Comparison of ENCODE assay signal across 8 cellular contexts in genomic region chr17:30095507-30096244, GRCh38. TPM values are rescaled to one million over a fixed set of nuclear protein-coding genes. Genes with fewer than 3 reads are reported as not detected.
A peak's percentile ranks its signal among the peaks of the same experiment; 100 is the strongest.
DNase-seq lines count a peak whose midpoint lies in the region; ATAC-seq and TF ChIP-seq lines count a peak whose summit lies in the region.

No MANE protein-coding gene starts in this region.

- no peaks in the 10 kb centered on the region for H3K4me1 ChIP-seq in cardiac muscle cell (ENCODE audit: low read depth)
- H3K4me1 ChIP-seq in ascending aorta, result no peaks in the 10 kb centered on the region

- TF ChIP-seq CTCF in cardiac muscle cell (IDR thresholded peaks at IDR 0.05; ENCODE audit: low read depth, low read length) (peak; percentile 68), ascending aorta (IDR thresholded peaks at IDR 0.05) (peak in 2 of 3 experiments; percentile 49 to 60)

- no peaks in the 10 kb centered on the region for H3K9me3 ChIP-seq in cardiac muscle cell (ENCODE audit: low read depth)
- no peaks in the 10 kb centered on the region for H3K9me3 ChIP-seq in ascending aorta

- ATAC-seq in GM18873 (IDR thresholded peaks at IDR 0.05; ENCODE audit: low FRiP score, unreplicated experiment), result no peak

- H3K36me3 ChIP-seq in cardiac muscle cell (no peaks in the 10 kb centered on the region), ascending aorta (no peaks in the 10 kb centered on the region)

- H3K4me3 ChIP-seq in cardiac muscle cell, result no peak overlapping the region
- no peak overlapping the region for H3K4me3 ChIP-seq in ascending aorta

- H3K27ac ChIP-seq in cardiac muscle cell (no peak overlapping the region), ascending aorta (peak overlapping the region; percentile 44 to 55)

- intact Hi-C loops in cardiac septum (cut with DNase I), result no loop called here
- intact Hi-C loops in ascending aorta (cut with DNase I), result loop anchor here (10.0 kb wide), 1 partner anchor 451 kb away; no protein-coding TSS in a partner anchor

- peak; percentile 67 to 84 for DNase-seq in cardiac muscle cell (ENCODE audit: low read depth in 1 of 2, low spot score in 1 of 2)
- no peak for DNase-seq in cardiac septum (ENCODE audit: low spot score)
- peak; percentile 79 for DNase-seq in NAMALWA (ENCODE audit: low spot score)
- DNase-seq in ascending aorta (ENCODE audit: low spot score in 2 of 2), result no peak
- peak; percentile 73 for DNase-seq in islet precursor cell
- DNase-seq in activated CD4-positive, CD25-positive, alpha-beta regulatory T cell treated with anti-CD3 and anti-CD28 coated beads, Interleukin-2, amount 50 U/mL, for 72 hours, result no peak
- DNase-seq in DMS153 (lab: John Stamatoyannopoulos, UW), result no peak

- H3K27me3 ChIP-seq in cardiac muscle cell (peaks cover 13% of the 10 kb centered on the region), ascending aorta (no peaks in the 10 kb centered on the region)

RNA-seq across cellular contexts. Expression of gene NSRP1, which starts 20.9 kb away (rescaled TPM):
- total RNA-seq in cardiac muscle cell, result 4.8 and 14.6 TPM in 2 replicates
- polyA plus RNA-seq in cardiac muscle cell, result 29.1 and 38.9 TPM in 2 replicates
- total RNA-seq in cardiac septum, result 35.7 TPM
- 5.1 TPM for total RNA-seq in ascending aorta

Comparison
In these comparisons a context has a peak if more than half of its experiments do, and no peak if none do; other contexts are left out.
1. DNase-seq: peak in cardiac muscle cell (2 of 2), NAMALWA (single experiment) and islet precursor cell (single experiment); none in cardiac septum (single experiment), ascending aorta (0 of 2), activated CD4-positive, CD25-positive, alpha-beta regulatory T cell treated with anti-CD3 and anti-CD28 coated beads, Interleukin-2, amount 50 U/mL, for 72 hours (single experiment) and DMS153 (single experiment).